1 cellular context compared by ENCODE assay signal in genomic region chr3:131026321-131027151, GRCh38.
TF ChIP-seq lines count a peak whose summit lies in the region.

ASTE1 (minus strand) TSS chr3:131026825; CDS start chr3:131025306, 1,519 bp downstream.
NEK11 (plus strand) TSS chr3:131026877; CDS start chr3:131029709, 2,832 bp downstream.

TF ChIP-seq in HEK293, 187 proteins besides CTCF, POLR2A, EP300 and RAD21 (continued from another document and continues in another):
- TF ChIP-seq ZBTB44 (tag by site-specific recombination; IDR thresholded peaks at IDR 0.05) = no peak
- TF ChIP-seq ZNF324 (tag by site-specific recombination; IDR thresholded peaks at IDR 0.05) = no peak; the same call in 1 of the 2 replicates
- TF ChIP-seq ZNF664 (tag by site-specific recombination; IDR thresholded peaks at IDR 0.05) = no peak
- TF ChIP-seq EGR2 (tag by site-specific recombination; IDR thresholded peaks at IDR 0.05; ENCODE audit: low read depth) = peak; percentile 57; the same call in 1 of the 2 replicates
- no peak for TF ChIP-seq ZNF114 (tag by site-specific recombination; IDR thresholded peaks at IDR 0.05)
- no peak for TF ChIP-seq ZNF138 (tag by site-specific recombination; IDR thresholded peaks at IDR 0.05; ENCODE audit: borderline replicate concordance)
- TF ChIP-seq ZBTB21 (tag by site-specific recombination; IDR thresholded peaks at IDR 0.05) = peak; percentile 76; the same call in 1 of the 2 replicates
- TF ChIP-seq KLF7 (tag by site-specific recombination; IDR thresholded peaks at IDR 0.05; ENCODE audit: borderline replicate concordance) = peak; percentile 56; the same call in 1 of the 2 replicates
- 0 out of 2 replicates have a peak, but pooled peaks have one; percentile 21 for TF ChIP-seq IKZF3 (tag by site-specific recombination; IDR thresholded peaks at IDR 0.05)
- peak; percentile 80 for TF ChIP-seq HIC1 (tag by site-specific recombination; IDR thresholded peaks at IDR 0.05)
- TF ChIP-seq ZNF2 (tag by site-specific recombination; IDR thresholded peaks at IDR 0.05) = no peak
- no peak for TF ChIP-seq ZNF202 (tag by site-specific recombination; IDR thresholded peaks at IDR 0.05; ENCODE audit: borderline replicate concordance)
- TF ChIP-seq ZNF560 (tag by site-specific recombination; IDR thresholded peaks at IDR 0.05; ENCODE audit: borderline replicate concordance) = no peak
- TF ChIP-seq ZBTB11 (tag by site-specific recombination; conservative IDR thresholded peaks at IDR 0.05; ENCODE audit: low read depth) = peak; percentile 91
- TF ChIP-seq GLIS1 (tag by site-specific recombination; IDR thresholded peaks at IDR 0.05) = peak; percentile 20; the same call in 1 of the 2 replicates
- TF ChIP-seq ZNF501 (tag by site-specific recombination; IDR thresholded peaks at IDR 0.05) = peak; percentile 39; the same call in 1 of the 2 replicates
- no peak for TF ChIP-seq ZNF248 (tag by site-specific recombination; IDR thresholded peaks at IDR 0.05)
- no peak for TF ChIP-seq ZFP69B (tag by site-specific recombination; IDR thresholded peaks at IDR 0.05)
- TF ChIP-seq ZSCAN4 (tag by site-specific recombination; IDR thresholded peaks at IDR 0.05) = no peak
- TF ChIP-seq ZNF623 (tag by site-specific recombination; IDR thresholded peaks at IDR 0.05) = no peak
- TF ChIP-seq ZNF148 (tag by site-specific recombination; IDR thresholded peaks at IDR 0.05; ENCODE audit: borderline replicate concordance) = no peak
- no peak for TF ChIP-seq ZNF488 (tag by site-specific recombination; IDR thresholded peaks at IDR 0.05)
- TF ChIP-seq ZNF214 (tag by site-specific recombination; IDR thresholded peaks at IDR 0.05; ENCODE audit: borderline replicate concordance) = no peak
- no peak for TF ChIP-seq ZNF701 (tag by site-specific recombination; IDR thresholded peaks at IDR 0.05)
- TF ChIP-seq ZNF26 (tag by site-specific recombination; IDR thresholded peaks at IDR 0.05) = no peak
- no peak for TF ChIP-seq BCL6B (tag by site-specific recombination; IDR thresholded peaks at IDR 0.05)
- no peak for TF ChIP-seq ZNF658 (tag by site-specific recombination; IDR thresholded peaks at IDR 0.05)
- TF ChIP-seq ZNF112 (tag by site-specific recombination; IDR thresholded peaks at IDR 0.05) = no peak
- TF ChIP-seq SETDB1 (IDR thresholded peaks at IDR 0.05; ENCODE audit: insufficient read length, low read length) = no peak
- TF ChIP-seq ZNF549 (tag by site-specific recombination; IDR thresholded peaks at IDR 0.05) = no peak
- TF ChIP-seq ZNF768 (tag by site-specific recombination; IDR thresholded peaks at IDR 0.05) = no peak
- peak; percentile 45 for TF ChIP-seq ZBTB8A (tag by site-specific recombination; IDR thresholded peaks at IDR 0.05)
- TF ChIP-seq ZNF157 (tag by site-specific recombination; IDR thresholded peaks at IDR 0.05) = no peak
- peak; percentile 93 for TF ChIP-seq KLF9 (tag by site-specific recombination; IDR thresholded peaks at IDR 0.05; ENCODE audit: low read depth)
- no peak for TF ChIP-seq SCRT2 (tag by site-specific recombination; IDR thresholded peaks at IDR 0.05)
- no peak for TF ChIP-seq ZNF274 (IDR thresholded peaks at IDR 0.05; ENCODE audit: low read length)
- TF ChIP-seq ZNF274 (tag by site-specific recombination; IDR thresholded peaks at IDR 0.05; ENCODE audit: borderline replicate concordance) = no peak
- TF ChIP-seq ZFP41 (tag by site-specific recombination; IDR thresholded peaks at IDR 0.05; ENCODE audit: borderline replicate concordance) = no peak
- no peak for TF ChIP-seq ZBTB48 (tag by site-specific recombination; IDR thresholded peaks at IDR 0.05)
- TF ChIP-seq ZNF521 (tag by site-specific recombination; IDR thresholded peaks at IDR 0.05) = no peak
- peak; percentile 69; the same call in 1 of the 2 replicates for TF ChIP-seq ZNF341 (tag by site-specific recombination; IDR thresholded peaks at IDR 0.05; ENCODE audit: low read depth)
- no peak for TF ChIP-seq ZNF624 (tag by site-specific recombination; IDR thresholded peaks at IDR 0.05)
- no peak for TF ChIP-seq ZNF530 (tag by site-specific recombination; IDR thresholded peaks at IDR 0.05; ENCODE audit: low read depth)
- TF ChIP-seq ZNF37A (tag by site-specific recombination; IDR thresholded peaks at IDR 0.05) = no peak
- TF ChIP-seq ZNF433 (tag by site-specific recombination; IDR thresholded peaks at IDR 0.05; ENCODE audit: low read depth) = no peak
- no peak for TF ChIP-seq ZNF169 (tag by site-specific recombination; IDR thresholded peaks at IDR 0.05)
- TF ChIP-seq BCL11B (tag by site-specific recombination; IDR thresholded peaks at IDR 0.05; ENCODE audit: low read depth) = no peak
- TF ChIP-seq ZNF121 (tag by site-specific recombination; IDR thresholded peaks at IDR 0.05) = no peak
- TF ChIP-seq ZNF473 (tag by site-specific recombination; IDR thresholded peaks at IDR 0.05) = no peak
- no peak for TF ChIP-seq ZNF747 (tag by site-specific recombination; IDR thresholded peaks at IDR 0.05)
- no peak for TF ChIP-seq ZNF561 (tag by site-specific recombination; IDR thresholded peaks at IDR 0.05; ENCODE audit: borderline replicate concordance)
- no peak for TF ChIP-seq ZNF510 (tag by site-specific recombination; IDR thresholded peaks at IDR 0.05; ENCODE audit: insufficient replicate concordance)
- TF ChIP-seq GLI2 (tag by site-specific recombination; IDR thresholded peaks at IDR 0.05; ENCODE audit: borderline replicate concordance, low read depth) = no peak
- no peak for TF ChIP-seq ZBTB1 (tag by site-specific recombination; IDR thresholded peaks at IDR 0.05)
- no peak for TF ChIP-seq ZNF426 (tag by site-specific recombination; IDR thresholded peaks at IDR 0.05)
- peak; percentile 87 for TF ChIP-seq ZNF335 (tag by site-specific recombination; conservative IDR thresholded peaks at IDR 0.05)
- no peak for TF ChIP-seq ZNF211 (tag by site-specific recombination; IDR thresholded peaks at IDR 0.05; ENCODE audit: low read depth)
- TF ChIP-seq SALL2 (tag by site-specific recombination; IDR thresholded peaks at IDR 0.05; ENCODE audit: borderline replicate concordance) = no peak
